Comparison of ENCODE assay signal across 8 cellular contexts in the genomic region with DNA sequence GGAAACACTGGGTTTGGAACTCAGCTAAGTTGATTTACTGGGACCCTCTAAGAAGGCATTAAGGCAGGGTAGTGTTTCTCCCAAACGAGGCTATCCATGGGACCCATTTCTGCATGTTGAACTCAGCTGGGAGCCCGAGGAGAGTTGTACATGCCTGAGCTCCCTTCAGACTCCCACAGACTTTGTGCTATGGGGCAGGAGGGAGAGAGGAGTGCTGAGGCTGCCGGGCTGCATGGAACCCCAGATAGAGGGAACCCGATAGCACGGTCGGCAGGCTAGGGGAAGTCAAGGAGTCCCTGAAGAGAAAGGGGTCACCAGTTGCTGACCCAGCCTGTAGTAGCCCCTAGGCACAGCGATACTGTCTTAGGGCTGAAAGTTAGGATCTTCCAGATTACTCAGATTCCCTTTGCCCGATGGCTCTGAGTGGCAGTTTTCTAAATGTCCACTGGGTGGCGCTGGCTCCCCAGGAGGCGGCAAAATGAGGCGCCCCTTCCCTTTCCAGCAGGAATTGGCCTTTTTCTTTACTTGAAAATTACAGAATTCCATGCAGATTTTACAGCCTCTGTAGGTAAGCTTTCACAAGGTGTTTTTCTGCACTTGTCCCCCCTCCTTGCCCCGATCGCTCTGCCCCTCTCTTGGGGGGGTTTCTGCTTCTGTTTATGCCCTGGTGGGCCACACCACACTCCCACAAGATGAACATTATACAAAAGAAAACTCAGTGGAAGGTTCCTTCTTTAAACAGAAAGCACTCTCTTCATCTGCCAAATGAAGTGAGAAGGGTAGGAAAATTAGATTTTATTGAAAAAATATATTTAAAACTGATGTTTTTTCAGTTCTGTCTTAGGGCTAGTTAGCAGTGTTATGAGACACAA. TPM values are rescaled to one million over a fixed set of nuclear protein-coding genes. Genes with fewer than 3 reads are reported as not detected.
DNase-seq lines count a peak whose midpoint lies in the region; ATAC-seq lines count a peak whose summit lies in the region.

No MANE protein-coding gene starts in this region.

- no peaks in the 10 kb centered on the region for H3K4me1 ChIP-seq in aorta (ENCODE audit: control insufficient read depth in 1 of 2, insufficient read depth in 2 of 2, low read length in 2 of 2)

- no peaks in the 10 kb centered on the region for H3K9me3 Mint-ChIP-seq in activated naive CD4-positive, alpha-beta T cell treated with anti-CD3 and anti-CD28 coated beads, Interleukin-2, amount 50 U/mL, for 72 hours

- H3K27me3 ChIP-seq in aorta (ENCODE audit: control insufficient read depth in 1 of 2, insufficient read depth in 2 of 2, low read length in 1 of 2): no peaks in the 10 kb centered on the region

- H3K9me3 ChIP-seq in SK-N-MC (ENCODE audit: low read depth, low read length) (no peaks in the 10 kb centered on the region), aorta (ENCODE audit: control insufficient read depth, low read length) (no peaks in the 10 kb centered on the region)

- peak; percentile 17 to 25 for ATAC-seq in activated naive CD4-positive, alpha-beta T cell treated with anti-CD3 and anti-CD28 coated beads, Interleukin-2, amount 50 U/mL, for 72 hours
- ATAC-seq in Right ventricle myocardium inferior (peak; percentile 56), aorta (ENCODE audit: low FRiP score) (peak; percentile 70), HG03135 (IDR thresholded peaks at IDR 0.05; ENCODE audit: unreplicated experiment) (no peak)

- peak overlapping the region; percentile 71 for H3K9ac ChIP-seq in SK-N-MC (ENCODE audit: insufficient read length)

- peaks cover 5 to 10% of the 10 kb centered on the region in 2 donors for H3K36me3 Mint-ChIP-seq in activated naive CD4-positive, alpha-beta T cell treated with anti-CD3 and anti-CD28 coated beads, Interleukin-2, amount 50 U/mL, for 72 hours

- DNase-seq in D341Med (ENCODE audit: low spot score) (peak; percentile 80), HUDEP-2 (lab: John Stamatoyannopoulos, UW; ENCODE audit: unreplicated experiment in 76 of 76) (peak in 55 of 76 experiments; percentile 2 to 63 (median 35)), SK-N-MC (ENCODE audit: low read depth, low spot score) (no peak), Right ventricle myocardium inferior (ENCODE audit: missing footprints) (no peak), posterior cingulate gyrus (peak; percentile 38 to 95 (median 78)), aorta (peak in 1 of 2 donors; percentile 67)
- peak; percentile 71 to 79 for DNase-seq in activated naive CD4-positive, alpha-beta T cell treated with anti-CD3 and anti-CD28 coated beads, Interleukin-2, amount 50 U/mL, for 72 hours (ENCODE audit: low spot score in 2 of 2)

- H3K4me3 ChIP-seq in SK-N-MC: peak overlapping the region; percentile 14; the same call in 1 of the 2 replicates
- no peak overlapping the region for H3K4me3 ChIP-seq in aorta (ENCODE audit: low read length in 2 of 2)

- 40 to 43% methylated on average over 13 of the region's 13 CpGs for WGBS in aorta, 2 donors

- no peaks in the 10 kb centered on the region for H3K36me3 ChIP-seq in SK-N-MC (ENCODE audit: insufficient read depth, low read length)
- peaks cover 0 to 2% of the 10 kb centered on the region in 2 donors for H3K36me3 ChIP-seq in aorta (ENCODE audit: control insufficient read depth in 1 of 2, insufficient read depth in 2 of 2, low read length in 1 of 2)

- peak overlapping the region; percentile 66 to 92 for H3K27ac Mint-ChIP-seq in activated naive CD4-positive, alpha-beta T cell treated with anti-CD3 and anti-CD28 coated beads, Interleukin-2, amount 50 U/mL, for 72 hours

- H3K27ac ChIP-seq in SK-N-MC (peak overlapping the region; percentile 62), aorta (ENCODE audit: low read depth in 1 of 2, low read length in 2 of 2) (no peak overlapping the region)

- intact Hi-C loops in Right ventricle myocardium inferior (cut with DNase I): loop anchor here (2.0 to 10.0 kb wide), 2 partner anchors 130 to 188 kb away; no protein-coding TSS in a partner anchor
- intact Hi-C loops in posterior cingulate gyrus (cut with DNase I): loop anchor here (2.0 to 10.0 kb wide), 2 partner anchors 130 to 188 kb away; no protein-coding TSS in a partner anchor
- intact Hi-C loops in aorta (cut with DNase I): loop anchor here in 1 of 2 donors (10.0 kb wide), 1 partner anchor 180 kb away; a partner anchor contains a TSS

RNA-seq across cellular contexts. Expression of a gene that starts 17.8 kb away (rescaled TPM):
- total RNA-seq in activated naive CD4-positive, alpha-beta T cell treated with anti-CD3 and anti-CD28 coated beads, Interleukin-2, amount 50 U/mL, for 72 hours: 10 to 100 TPM; 55.9 to 60.0 TPM
- total RNA-seq in Right ventricle myocardium inferior: 37.2 TPM
- total RNA-seq in aorta: 10 to 100 TPM; 40.8 to 47.3 TPM
- 10 to 100 TPM; 39.2 to 57.1 TPM for polyA plus RNA-seq in aorta

RNA-seq across cellular contexts. Expression of a gene that starts 44.7 kb away (rescaled TPM):
- total RNA-seq in activated naive CD4-positive, alpha-beta T cell treated with anti-CD3 and anti-CD28 coated beads, Interleukin-2, amount 50 U/mL, for 72 hours: 10 to 100 TPM; 37.3 to 59.3 TPM
- total RNA-seq in Right ventricle myocardium inferior: 5.1 TPM
- 10 to 100 TPM in 1 of 2 donors, 1 to 10 TPM in 1; 8.5 to 17.6 TPM for total RNA-seq in aorta
- 1 to 10 TPM; 1.5 to 5.6 TPM for polyA plus RNA-seq in aorta

Comparison
In these comparisons a context has a peak if more than half of its experiments do, and no peak if none do; other contexts are left out.
1. DNase-seq: peak in D341Med (single experiment), HUDEP-2 (55 of 76), activated naive CD4-positive, alpha-beta T cell treated with anti-CD3 and anti-CD28 coated beads, Interleukin-2, amount 50 U/mL, for 72 hours (2 of 2) and posterior cingulate gyrus (10 of 10); none in SK-N-MC (single experiment) and Right ventricle myocardium inferior (single experiment).